16 cellular contexts compared by ENCODE assay signal in the genomic region with DNA sequence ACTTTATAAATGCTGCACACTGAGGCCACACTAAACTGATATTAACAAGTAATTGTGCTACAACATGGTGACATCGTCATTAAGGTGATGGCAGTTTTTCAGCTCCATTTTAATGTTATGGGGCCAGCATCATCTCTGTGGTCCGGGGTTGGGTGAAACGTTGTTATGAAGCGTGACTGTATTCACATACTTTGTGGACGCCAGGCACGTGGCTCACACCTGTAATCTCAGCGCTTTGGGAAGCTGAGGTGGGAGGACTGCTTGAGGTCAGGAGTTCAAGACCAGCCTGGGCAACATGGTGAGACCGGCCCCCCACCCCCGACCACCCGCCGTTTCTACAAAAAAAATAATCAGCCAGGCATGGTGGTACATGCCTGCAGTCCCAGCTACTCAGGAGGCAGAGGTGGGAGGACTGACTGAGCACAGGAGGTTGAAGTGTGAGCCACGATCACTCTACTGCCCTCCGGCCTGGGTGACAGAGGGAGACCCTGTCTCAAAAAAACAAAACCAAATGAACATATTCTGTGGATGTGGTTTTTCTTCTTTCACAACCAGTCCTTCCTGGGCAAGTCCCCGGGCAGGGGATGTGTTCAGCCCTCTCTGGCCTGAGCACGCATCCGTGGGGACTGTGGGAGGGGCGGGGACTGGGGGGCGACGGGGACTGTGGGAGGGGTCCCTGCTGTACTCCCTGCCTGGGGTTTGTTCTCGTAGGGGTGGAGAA. TPM values are rescaled to one million over a fixed set of nuclear protein-coding genes. Genes with fewer than 3 reads are reported as not detected.
DNase-seq lines count a peak whose midpoint lies in the region; ATAC-seq and TF ChIP-seq lines count a peak whose summit lies in the region.
"Had no signal": no experiment of that assay in that cellular context is flagged by ENCODE, and none has a peak within 500 bp of the region (broad histone marks: within the 10 kb centered on the region; RNA-seq: fewer than 3 reads in every experiment).

No MANE protein-coding gene starts in this region.

- H3K9me3 Mint-ChIP-seq in activated naive CD8-positive, alpha-beta T cell treated with anti-CD3 and anti-CD28 coated beads, Interleukin-2, amount 50 U/mL, for 24 hours, result peaks cover 5% of the 10 kb centered on the region
- peaks cover 6% of the 10 kb centered on the region for H3K9me3 Mint-ChIP-seq in activated naive CD8-positive, alpha-beta T cell treated with anti-CD3 and anti-CD28 coated beads for 36 hours
- peaks cover 6% of the 10 kb centered on the region for H3K9me3 Mint-ChIP-seq in glutamatergic neuron (ENCODE audit: unreplicated experiment)

- no peak overlapping the region for H2BK5ac ChIP-seq in trophoblast cell (ENCODE audit: low read depth, low read length, poor library complexity)

- TF ChIP-seq POLR2A in spleen (IDR thresholded peaks at IDR 0.05), result no peak

- H3K9me3 ChIP-seq in PC-3 (ENCODE audit: low read length) (no peaks in the 10 kb centered on the region), spleen (peaks cover 0 to 6% (median 4%) of the 10 kb centered on the region in 8 donors), trophoblast cell (ENCODE audit: insufficient read depth, low read depth, low read length) (peaks cover 4% of the 10 kb centered on the region)
- H3K9me3 ChIP-seq: testis had no signal

- no peak overlapping the region for H3K4ac ChIP-seq in trophoblast cell (ENCODE audit: low read depth, low read length)

- H4K12ac ChIP-seq in trophoblast cell (ENCODE audit: low read depth, low read length), result no peak overlapping the region

- H3K4me2 ChIP-seq in PC-3 (ENCODE audit: low read length) (peak overlapping the region; percentile 78), trophoblast cell (ENCODE audit: low read length) (no peak overlapping the region)

- H3K27me3 ChIP-seq in PC-3 (ENCODE audit: low read length) (no peaks in the 10 kb centered on the region), spleen (replicated peaks in 1 of 7) (no peaks in the 10 kb centered on the region), trophoblast cell (ENCODE audit: insufficient read depth, low read length) (no peaks in the 10 kb centered on the region)
- H3K27me3 ChIP-seq: foreskin keratinocyte, testis had no signal

- intact Hi-C loops in PC-3 (cut with micrococcal nuclease) (no loop called here), spleen (cut with DNase I; ENCODE audit: low total_unique reads) (no loop called here)

- H3K9ac ChIP-seq in PC-3 (ENCODE audit: low read length), result no peak overlapping the region
- H3K9ac ChIP-seq in trophoblast cell (ENCODE audit: low read length), result no peak overlapping the region
- H3K9ac ChIP-seq: parathyroid adenoma had no signal

- H3K9me2 ChIP-seq in PC-3 (replicated peaks; ENCODE audit: low read length), result no peaks in the 10 kb centered on the region

- H3F3A ChIP-seq in PC-3 (ENCODE audit: low read length, unreplicated experiment), result peaks cover 8% of the 10 kb centered on the region

- CTCF ChIA-PET in PC-3 (lab: Charles Lee), result no interaction called here

- H3K36me3 ChIP-seq in PC-3 (ENCODE audit: low read depth, low read length) (peaks cover 9% of the 10 kb centered on the region), spleen (peaks cover 0 to 48% (median 2%) of the 10 kb centered on the region in 6 donors), trophoblast cell (ENCODE audit: control insufficient read depth in 1 of 2, insufficient read depth in 2 of 2, low read length in 2 of 2) (peaks cover 3 to 8% of the 10 kb centered on the region in 2 experiments)

- no TSS peak for BruUV-seq in PC-3 (replicated peaks; lab: Mats Ljungman, UMichigan)

- peaks cover 19% of the 10 kb centered on the region for H3K36me3 Mint-ChIP-seq in activated naive CD8-positive, alpha-beta T cell treated with anti-CD3 and anti-CD28 coated beads, Interleukin-2, amount 50 U/mL, for 24 hours (ENCODE audit: low read depth)
- peaks cover 16% of the 10 kb centered on the region for H3K36me3 Mint-ChIP-seq in activated naive CD8-positive, alpha-beta T cell treated with anti-CD3 and anti-CD28 coated beads for 36 hours
- H3K36me3 Mint-ChIP-seq in glutamatergic neuron (ENCODE audit: unreplicated experiment), result peaks cover 10% of the 10 kb centered on the region

- no peak overlapping the region for H2BK120ac ChIP-seq in trophoblast cell (ENCODE audit: insufficient read depth, low read length, poor library complexity)

- H3K4me3 ChIP-seq in PC-3 (ENCODE audit: low read length), result no peak overlapping the region
- H3K4me3 ChIP-seq in spleen, result peak overlapping the region in 1 of 8 donors; percentile 52
- H3K4me3 ChIP-seq in trophoblast cell (ENCODE audit: low read depth, low read length), result no peak overlapping the region
- H3K4me3 ChIP-seq: testis had no signal

- H2AFZ ChIP-seq in PC-3 (ENCODE audit: low read length), result no peak overlapping the region
- H2AFZ ChIP-seq in trophoblast cell (ENCODE audit: insufficient read depth, low read length, poor library complexity), result no peak overlapping the region
- H2AFZ ChIP-seq: parathyroid adenoma had no signal

- ATAC-seq in activated naive CD8-positive, alpha-beta T cell treated with anti-CD3 and anti-CD28 coated beads, Interleukin-2, amount 50 U/mL, for 24 hours, result no peak
- ATAC-seq in PC-3 (no peak), GM18498 (IDR thresholded peaks at IDR 0.05; ENCODE audit: unreplicated experiment) (no peak)

- H2AK5ac ChIP-seq in trophoblast cell (ENCODE audit: low read length), result no peak overlapping the region

- peaks cover 22% of the 10 kb centered on the region for H3K4me1 Mint-ChIP-seq in activated naive CD8-positive, alpha-beta T cell treated with anti-CD3 and anti-CD28 coated beads, Interleukin-2, amount 50 U/mL, for 24 hours
- H3K4me1 Mint-ChIP-seq in activated naive CD8-positive, alpha-beta T cell treated with anti-CD3 and anti-CD28 coated beads for 36 hours, result peaks cover 4% of the 10 kb centered on the region
- H3K4me1 Mint-ChIP-seq in glutamatergic neuron (ENCODE audit: low read depth, unreplicated experiment), result peaks cover 5% of the 10 kb centered on the region
- H3K4me1 Mint-ChIP-seq: B cell had no signal

- no peaks in the 10 kb centered on the region for H3K27me3 Mint-ChIP-seq in activated naive CD8-positive, alpha-beta T cell treated with anti-CD3 and anti-CD28 coated beads, Interleukin-2, amount 50 U/mL, for 24 hours
- no peaks in the 10 kb centered on the region for H3K27me3 Mint-ChIP-seq in activated naive CD8-positive, alpha-beta T cell treated with anti-CD3 and anti-CD28 coated beads for 36 hours
- peaks cover 4% of the 10 kb centered on the region for H3K27me3 Mint-ChIP-seq in glutamatergic neuron (ENCODE audit: unreplicated experiment)
- H3K27me3 Mint-ChIP-seq: B cell had no signal

- H2BK12ac ChIP-seq in trophoblast cell (ENCODE audit: low read length), result no peak overlapping the region

- POLR2A ChIA-PET in PC-3 (lab: Charles Lee; ENCODE audit: unreplicated experiment), result no interaction called here

- H3K27ac ChIP-seq in PC-3 (ENCODE audit: low read length) (no peak overlapping the region), spleen (peak overlapping the region in 6 of 8 donors; percentile 17 to 81 (median 67)), trophoblast cell (ENCODE audit: low read depth, low read length) (no peak overlapping the region)
- H3K27ac ChIP-seq: foreskin keratinocyte, parathyroid adenoma, testis had no signal

- 56 to 80% (median 66%) methylated on average over 20 of the region's 20 CpGs for WGBS in spleen, 5 donors
- no CpG with 5 or more reads among the region's 20 CpGs for WGBS in trophoblast cell (ENCODE audit: extremely low coverage, insufficient coverage, insufficient read length)

- H3K18ac ChIP-seq in trophoblast cell (ENCODE audit: low read length), result no peak overlapping the region

- no peak overlapping the region for H3K23ac ChIP-seq in trophoblast cell (ENCODE audit: low read length)

- peak overlapping the region; percentile 66 for H3K27ac Mint-ChIP-seq in activated naive CD8-positive, alpha-beta T cell treated with anti-CD3 and anti-CD28 coated beads, Interleukin-2, amount 50 U/mL, for 24 hours
- no peak overlapping the region for H3K27ac Mint-ChIP-seq in activated naive CD8-positive, alpha-beta T cell treated with anti-CD3 and anti-CD28 coated beads for 36 hours
- H3K27ac Mint-ChIP-seq in glutamatergic neuron (ENCODE audit: unreplicated experiment), result peak overlapping the region; percentile 22
- H3K27ac Mint-ChIP-seq: B cell had no signal

- H3K4me1 ChIP-seq in PC-3 (ENCODE audit: insufficient read depth, low read length), result peaks cover 13% of the 10 kb centered on the region
- H3K4me1 ChIP-seq in spleen, result peaks cover 0 to 35% (median 13%) of the 10 kb centered on the region in 6 donors
- H3K4me1 ChIP-seq in trophoblast cell (ENCODE audit: control insufficient read depth in 1 of 2, insufficient read depth in 2 of 2, low read length in 2 of 2), result peaks cover 7 to 15% of the 10 kb centered on the region in 2 experiments
- H3K4me1 ChIP-seq: foreskin keratinocyte, testis had no signal

- DNase-seq in activated naive CD8-positive, alpha-beta T cell treated with anti-CD3 and anti-CD28 coated beads, Interleukin-2, amount 50 U/mL, for 24 hours, result no peak
- no peak for DNase-seq in activated naive CD8-positive, alpha-beta T cell treated with anti-CD3 and anti-CD28 coated beads for 36 hours
- DNase-seq in PC-3 (no peak), glutamatergic neuron (no peak), spleen (peak; percentile 72), SK-N-DZ (ENCODE audit: low spot score) (no peak), trophoblast cell (no peak)
- DNase-seq: EL, mammary epithelial cell, NCI-H146, NCI-H510A, testis had no signal

- H3K79me2 ChIP-seq in PC-3 (ENCODE audit: low read length) (no peaks in the 10 kb centered on the region), trophoblast cell (ENCODE audit: control insufficient read depth, insufficient read depth, low read length, poor library complexity) (no peaks in the 10 kb centered on the region)
- H3K79me2 ChIP-seq: parathyroid adenoma had no signal

- no peak overlapping the region for H3K4me3 Mint-ChIP-seq in activated naive CD8-positive, alpha-beta T cell treated with anti-CD3 and anti-CD28 coated beads, Interleukin-2, amount 50 U/mL, for 24 hours
- H3K4me3 Mint-ChIP-seq in activated naive CD8-positive, alpha-beta T cell treated with anti-CD3 and anti-CD28 coated beads for 36 hours, result no peak overlapping the region
- no peak overlapping the region for H3K4me3 Mint-ChIP-seq in glutamatergic neuron (ENCODE audit: unreplicated experiment)
- H3K4me3 Mint-ChIP-seq: B cell had no signal

- TF ChIP-seq CTCF in PC-3 (conservative IDR thresholded peaks at IDR 0.05; ENCODE audit: low read depth, low read length) (no peak), glutamatergic neuron (IDR thresholded peaks at IDR 0.05; ENCODE audit: partially characterized antibody, unreplicated experiment) (no peak), spleen (IDR thresholded peaks at IDR 0.05 in 8 of 11, conservative IDR thresholded peaks at IDR 0.05 in 3 of 11) (no peak)

- no peaks in the 10 kb centered on the region for H4K20me1 ChIP-seq in PC-3 (ENCODE audit: low read length)

- no peak overlapping the region for H4K8ac ChIP-seq in trophoblast cell (ENCODE audit: low read depth, low read length)

- H3K14ac ChIP-seq in trophoblast cell (ENCODE audit: low read length), result no peak overlapping the region

- no peaks in the 10 kb centered on the region for H3K79me1 ChIP-seq in trophoblast cell (ENCODE audit: low read length)

- H4K91ac ChIP-seq in trophoblast cell (ENCODE audit: low read depth, low read length), result no peak overlapping the region

RNA-seq across cellular contexts. Expression of a gene that starts 12.9 kb away (rescaled TPM):
- total RNA-seq in activated naive CD8-positive, alpha-beta T cell treated with anti-CD3 and anti-CD28 coated beads for 36 hours, result under 1 TPM in 1 of 2 experiments, not detected in 1; 0.31 TPM
- total RNA-seq in PC-3 (2014; rRNA removed) (not detected in 2 replicates), glutamatergic neuron (ENCODE audit: unreplicated experiment) (0.42 TPM), spleen (under 1 TPM in 2 of 7 donors, not detected in 5; 0.25 to 0.85 TPM)
- polyA plus RNA-seq in spleen, result not detected
- 0.34 and 2.9 TPM in 2 replicates for polyA plus RNA-seq in SK-N-DZ (2014; cell fraction: cytosol; rRNA removed)
- polyA plus RNA-seq in SK-N-DZ (2014; cell fraction: nucleus; rRNA removed), result 3.1 and 5.4 TPM in 2 replicates
- polyA plus RNA-seq in trophoblast cell (2013), result 0.19 and 0.24 TPM in 2 replicates
- total RNA-seq: B cell, foreskin keratinocyte, mammary epithelial cell had no signal
- polyA plus RNA-seq: foreskin keratinocyte, mammary epithelial cell had no signal

RNA-seq across cellular contexts. Expression of a gene that starts 29.3 kb away (rescaled TPM):
- 10 to 100 TPM; 26.9 to 29.3 TPM for total RNA-seq in activated naive CD8-positive, alpha-beta T cell treated with anti-CD3 and anti-CD28 coated beads for 36 hours
- total RNA-seq in PC-3 (2014; rRNA removed) (28.5 and 51.2 TPM in 2 replicates), glutamatergic neuron (ENCODE audit: unreplicated experiment) (12.5 TPM), spleen (10 to 100 TPM; 18.8 to 51.5 (median 32.3) TPM)
- polyA plus RNA-seq in spleen, result 10 to 100 TPM; 20.8 to 69.8 (median 67.0) TPM
- polyA plus RNA-seq in SK-N-DZ (2014; cell fraction: cytosol; rRNA removed), result 19.1 and 20.4 TPM in 2 replicates
- polyA plus RNA-seq in SK-N-DZ (2014; cell fraction: nucleus; rRNA removed), result 84.9 and 94.0 TPM in 2 replicates
- polyA plus RNA-seq in trophoblast cell (2013), result 4.0 and 4.2 TPM in 2 replicates

RNA-seq across cellular contexts. Expression of a gene that starts 45.3 kb away (rescaled TPM):
- under 1 TPM; 0.08 to 0.40 TPM for total RNA-seq in activated naive CD8-positive, alpha-beta T cell treated with anti-CD3 and anti-CD28 coated beads for 36 hours
- total RNA-seq in PC-3 (2014; rRNA removed) (not detected in 2 replicates), glutamatergic neuron (ENCODE audit: unreplicated experiment) (0.88 TPM), spleen (1 to 10 TPM in 2 of 7 donors, under 1 TPM in 2, not detected in 3; 0.32 to 1.9 (median 0.85) TPM)
- under 1 TPM; 0.04 to 0.22 (median 0.08) TPM for polyA plus RNA-seq in spleen
- 63.5 and 81.6 TPM in 2 replicates for polyA plus RNA-seq in SK-N-DZ (2014; cell fraction: cytosol; rRNA removed)
- 78.8 and 121 TPM in 2 replicates for polyA plus RNA-seq in SK-N-DZ (2014; cell fraction: nucleus; rRNA removed)
- polyA plus RNA-seq in trophoblast cell (2013), result 0.11 and 0.19 TPM in 2 replicates
- total RNA-seq: B cell, foreskin keratinocyte, mammary epithelial cell had no signal
- polyA plus RNA-seq: foreskin keratinocyte, mammary epithelial cell had no signal

Comparison
In these comparisons a context has a peak if more than half of its experiments do, and no peak if none do; other contexts are left out.
1. H3K27ac ChIP-seq: peak in spleen (6 of 8); none in PC-3 (single experiment) and trophoblast cell (single experiment).